ENCODE assay signal across 8 cellular contexts in the genomic region with DNA sequence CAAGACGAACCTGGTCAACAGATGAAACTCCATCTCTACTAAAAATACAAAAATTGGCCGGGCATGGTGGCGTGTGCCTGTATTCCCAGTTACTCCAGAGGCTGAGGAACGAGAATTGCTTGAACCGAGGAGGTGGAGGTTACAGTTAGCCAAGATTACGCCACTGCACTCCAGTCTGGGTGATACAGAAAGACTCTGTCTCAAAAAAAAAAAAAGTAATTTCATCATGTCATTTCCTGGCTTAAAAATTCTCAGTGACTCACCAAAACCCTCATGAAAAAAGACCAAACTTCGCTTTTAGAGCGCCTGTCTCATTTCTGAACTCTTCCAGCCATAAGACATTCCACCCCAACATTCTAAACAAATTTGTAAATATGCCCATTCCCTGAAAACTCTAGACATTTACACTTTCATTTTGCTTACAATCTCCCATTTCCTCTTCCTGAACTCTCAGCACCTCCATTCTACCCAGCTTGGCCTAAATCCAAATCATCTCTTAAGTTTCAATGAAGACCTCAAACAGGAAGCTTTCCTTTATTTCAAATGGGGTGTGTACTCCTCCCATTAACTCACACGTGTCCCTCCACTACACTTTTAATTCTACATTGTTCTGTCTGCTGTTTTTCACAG. TPM values are rescaled to one million over a fixed set of nuclear protein-coding genes. Genes with fewer than 3 reads are reported as not detected.
DNase-seq lines count a peak whose midpoint lies in the region; ATAC-seq, FAIRE-seq and TF ChIP-seq lines count a peak whose summit lies in the region.

No MANE protein-coding gene starts in this region.

- TF ChIP-seq POLR2A in H54 (IDR thresholded peaks at IDR 0.05; ENCODE audit: low read depth, low read length) (no peak), GM18505 (IDR thresholded peaks at IDR 0.05; ENCODE audit: borderline replicate concordance, extremely low read depth, insufficient read depth, insufficient read length) (no peak)

- FAIRE-seq in H54 (lab: Jason Lieb, UNC) = no peak

- no peaks in the 10 kb centered on the region for H3K27me3 ChIP-seq in thoracic aorta (replicated peaks; ENCODE audit: insufficient read depth)

- peaks cover 6% of the 10 kb centered on the region for H3K27me3 Mint-ChIP-seq in activated naive CD4-positive, alpha-beta T cell treated with anti-CD3 and anti-CD28 coated beads for 36 hours (ENCODE audit: low read depth)
- peaks cover 4% of the 10 kb centered on the region for H3K27me3 Mint-ChIP-seq in T-helper 17 cell

- no peaks in the 10 kb centered on the region for H3K36me3 Mint-ChIP-seq in activated naive CD4-positive, alpha-beta T cell treated with anti-CD3 and anti-CD28 coated beads for 36 hours (ENCODE audit: low read depth)
- H3K36me3 Mint-ChIP-seq in T-helper 17 cell (ENCODE audit: low read depth) = peaks cover 2% of the 10 kb centered on the region

- TF ChIP-seq CTCF in fibroblast of the aortic adventitia (IDR thresholded peaks at IDR 0.05; ENCODE audit: insufficient read depth, low read length) (no peak), thoracic aorta (IDR thresholded peaks at IDR 0.05) (no peak)

- peaks cover 4 to 23% of the 10 kb centered on the region in 2 donors for H3K4me1 ChIP-seq in thoracic aorta (ENCODE audit: control insufficient read depth in 1 of 2, low read depth in 2 of 2)

- H3K4me1 Mint-ChIP-seq in activated naive CD4-positive, alpha-beta T cell treated with anti-CD3 and anti-CD28 coated beads for 36 hours (ENCODE audit: low read depth) = peaks cover 18% of the 10 kb centered on the region
- H3K4me1 Mint-ChIP-seq in T-helper 17 cell = peaks cover 9% of the 10 kb centered on the region

- H3K4me3 Mint-ChIP-seq in activated naive CD4-positive, alpha-beta T cell treated with anti-CD3 and anti-CD28 coated beads for 36 hours = peak overlapping the region; percentile 23
- peak overlapping the region; percentile 63 for H3K4me3 Mint-ChIP-seq in T-helper 17 cell

- H3K9me3 ChIP-seq in T-helper 17 cell (ENCODE audit: control insufficient read depth, low read length, poor library complexity, severe bottlenecking) (no peaks in the 10 kb centered on the region), thoracic aorta (no peaks in the 10 kb centered on the region)

- intact Hi-C loops in activated naive CD4-positive, alpha-beta T cell treated with anti-CD3 and anti-CD28 coated beads for 36 hours (cut with micrococcal nuclease) = loop anchor here (1.0 to 2.0 kb wide), 4 partner anchors 14 to 306 kb away; partner anchors contain the start of genes FMO4 and PRRC2C

- H3K27ac Mint-ChIP-seq in activated naive CD4-positive, alpha-beta T cell treated with anti-CD3 and anti-CD28 coated beads for 36 hours = peak overlapping the region; percentile 87
- peak overlapping the region; percentile 53 for H3K27ac Mint-ChIP-seq in T-helper 17 cell

- CTCF ChIA-PET in activated naive CD4-positive, alpha-beta T cell treated with anti-CD3 and anti-CD28 coated beads for 36 hours (lab: Charles Lee) = interaction anchor here (0.6 kb wide), 1 partner anchor 15 kb away, joined by 4 read pairs; no protein-coding TSS in a partner anchor

- no peaks in the 10 kb centered on the region for H3K9me3 Mint-ChIP-seq in activated naive CD4-positive, alpha-beta T cell treated with anti-CD3 and anti-CD28 coated beads for 36 hours

- DNase-seq in activated naive CD4-positive, alpha-beta T cell treated with anti-CD3 and anti-CD28 coated beads for 36 hours = peak; percentile 52
- DNase-seq in activated naive CD4-positive, alpha-beta T cell treated with Interleukin-2 at 50 U/mL for 16 hours = no peak
- DNase-seq in T-helper 17 cell (no peak), fibroblast of the aortic adventitia (ENCODE audit: low read depth) (peak; percentile 91), thoracic aorta (ENCODE audit: low spot score) (peak; percentile 33), H54 (ENCODE audit: insufficient read length, low spot score) (no peak)

- H3K27ac ChIP-seq in thoracic aorta = peak overlapping the region; percentile 75 to 84

- H3K36me3 ChIP-seq in thoracic aorta = no peaks in the 10 kb centered on the region

- ATAC-seq in T-helper 17 cell (peak; percentile 57), thoracic aorta (ENCODE audit: insufficient number of reproducible peaks, low FRiP score, low read depth) (peak; percentile 51), GM18870 (IDR thresholded peaks at IDR 0.05; ENCODE audit: unreplicated experiment) (no peak), GM18505 (IDR thresholded peaks at IDR 0.05; ENCODE audit: unreplicated experiment) (no peak)

- H3K4me3 ChIP-seq in fibroblast of the aortic adventitia (ENCODE audit: low read depth, low read length) (peak overlapping the region; percentile 11), thoracic aorta (peak overlapping the region; percentile 24)

RNA-seq across cellular contexts. Expression of gene PRRC2C, which starts 50.5 kb away (rescaled TPM):
- 100 to 1,000 TPM; 199 to 206 TPM for total RNA-seq in activated naive CD4-positive, alpha-beta T cell treated with anti-CD3 and anti-CD28 coated beads for 36 hours
- total RNA-seq in T-helper 17 cell = 100 to 1,000 TPM; 333 to 383 TPM
- 39.4 and 79.3 TPM in 2 replicates for total RNA-seq in fibroblast of the aortic adventitia (ENCODE audit: low replicate concordance)
- total RNA-seq in thoracic aorta = 100 to 1,000 TPM in 1 of 2 donors, 10 to 100 TPM in 1; 73.9 to 127 TPM

Comparison
In these comparisons a context has a peak if more than half of its experiments do, and no peak if none do; other contexts are left out.
1. DNase-seq: peak in activated naive CD4-positive, alpha-beta T cell treated with anti-CD3 and anti-CD28 coated beads for 36 hours (single experiment), fibroblast of the aortic adventitia (single experiment) and thoracic aorta (single experiment); none in activated naive CD4-positive, alpha-beta T cell treated with Interleukin-2 at 50 U/mL for 16 hours (single experiment), T-helper 17 cell (0 of 3) and H54 (single experiment).
2. ATAC-seq: peak in T-helper 17 cell (single experiment) and thoracic aorta (single experiment); none in GM18870 (single experiment) and GM18505 (single experiment).